11 cellular contexts compared by ENCODE assay signal in the genomic region with DNA sequence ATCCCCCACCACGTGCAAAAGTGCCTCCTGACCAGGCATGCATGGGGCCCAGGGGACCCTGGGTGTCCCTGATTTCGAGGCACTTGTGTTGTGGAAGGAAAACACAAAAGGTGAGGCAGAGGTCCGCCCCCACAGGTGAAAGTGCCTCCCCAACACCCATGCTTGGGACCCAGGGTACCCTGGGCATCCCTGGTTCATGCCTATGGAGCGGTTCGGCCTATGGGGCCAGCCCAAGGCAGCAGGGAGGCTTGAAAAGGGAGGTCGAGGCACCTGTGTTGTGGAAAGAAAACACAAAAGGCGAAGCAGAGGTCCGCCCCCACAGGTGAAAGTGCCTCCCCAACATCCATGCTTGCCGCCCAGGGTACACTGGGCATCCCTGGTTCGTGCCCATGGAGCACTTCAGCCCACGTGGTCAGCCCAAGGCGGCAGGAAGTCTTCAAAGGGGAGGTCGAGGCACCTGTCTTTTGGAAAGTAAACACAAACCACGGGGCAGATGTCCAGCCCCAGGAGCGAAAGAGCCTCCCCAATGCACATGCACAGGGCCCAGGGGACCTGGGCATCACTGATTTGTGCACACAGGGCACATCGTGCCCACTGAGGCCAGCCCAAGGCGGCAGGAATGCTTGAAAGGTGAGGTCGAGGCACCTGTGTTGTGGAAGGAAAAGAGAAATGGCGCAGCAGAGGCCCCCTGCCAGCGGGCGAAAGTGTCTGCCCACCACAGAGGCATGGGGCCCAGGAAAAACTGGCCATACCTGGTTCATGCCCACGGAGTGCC.
DNase-seq lines count a peak whose midpoint lies in the region; ATAC-seq, FAIRE-seq and TF ChIP-seq lines count a peak whose summit lies in the region.
"Had no signal": no experiment of that assay in that cellular context is flagged by ENCODE, and none has a peak within 500 bp of the region (broad histone marks: within the 10 kb centered on the region; RNA-seq: fewer than 3 reads in every experiment).

No MANE protein-coding gene starts in this region.

- no peaks in the 10 kb centered on the region for H3K27me3 Mint-ChIP-seq in activated CD4-positive, alpha-beta T cell treated with anti-CD3 and anti-CD28 coated beads, Interleukin-2, amount 10 ng/mL, durations not matched to agents 24 days and 14 days
- H3K27me3 Mint-ChIP-seq in stimulated activated naive B cell treated with anti-CD40 and anti-IgM and Interleukin-4, amounts not matched to agents 10 μg/mL and 1 μg/mL and 100 μg/mL, for 72 hours: no peaks in the 10 kb centered on the region

- ATAC-seq in stimulated activated naive B cell treated with anti-CD40 and anti-IgM and Interleukin-4, amounts not matched to agents 10 μg/mL and 1 μg/mL and 100 μg/mL, for 72 hours (replicated peaks): no peak
- ATAC-seq: A549 had no signal

- H3K4me1 Mint-ChIP-seq in activated CD4-positive, alpha-beta T cell treated with anti-CD3 and anti-CD28 coated beads, Interleukin-2, amount 10 ng/mL, durations not matched to agents 24 days and 14 days: no peaks in the 10 kb centered on the region
- no peaks in the 10 kb centered on the region for H3K4me1 Mint-ChIP-seq in stimulated activated naive B cell treated with anti-CD40 and anti-IgM and Interleukin-4, amounts not matched to agents 10 μg/mL and 1 μg/mL and 100 μg/mL, for 72 hours

- peak; percentile 0 for DNase-seq in activated CD4-positive, alpha-beta T cell treated with anti-CD3 and anti-CD28 coated beads for 48 hours
- DNase-seq in activated CD4-positive, alpha-beta T cell treated with anti-CD3 and anti-CD28 coated beads, Interleukin-2, amount 10 ng/mL, durations not matched to agents 24 days and 14 days: no peak
- peak; percentile 7 for DNase-seq in activated CD8-positive, alpha-beta memory T cell treated with anti-CD3 and anti-CD28 coated beads, Interleukin-2, amount 50 U/mL, for 4 hours
- DNase-seq in islet precursor cell (peak; percentile 40), CD1c-positive myeloid dendritic cell (ENCODE audit: extremely low spot score) (no peak), T1000 (lab: John Stamatoyannopoulos, UW) (no peak), H54 (ENCODE audit: insufficient read length, low spot score) (no peak)
- DNase-seq in stimulated activated naive B cell treated with anti-CD40 and anti-IgM and Interleukin-4, amounts not matched to agents 10 μg/mL and 1 μg/mL and 100 μg/mL, for 72 hours: peak; percentile 0
- DNase-seq: brain microvascular endothelial cell, NCI-H2171 treated with DMSO at 0.1 percent for 48 hours had no signal

- no peak for FAIRE-seq in H54 (lab: Jason Lieb, UNC)
- FAIRE-seq: A549 had no signal

- H3K36me3 Mint-ChIP-seq in activated CD4-positive, alpha-beta T cell treated with anti-CD3 and anti-CD28 coated beads, Interleukin-2, amount 10 ng/mL, durations not matched to agents 24 days and 14 days (ENCODE audit: low read depth): no peaks in the 10 kb centered on the region
- peaks cover 5 to 7% of the 10 kb centered on the region in 2 donors for H3K36me3 Mint-ChIP-seq in stimulated activated naive B cell treated with anti-CD40 and anti-IgM and Interleukin-4, amounts not matched to agents 10 μg/mL and 1 μg/mL and 100 μg/mL, for 72 hours

- H3K9me3 Mint-ChIP-seq in activated CD4-positive, alpha-beta T cell treated with anti-CD3 and anti-CD28 coated beads, Interleukin-2, amount 10 ng/mL, durations not matched to agents 24 days and 14 days: peaks cover 6% of the 10 kb centered on the region
- H3K9me3 Mint-ChIP-seq in stimulated activated naive B cell treated with anti-CD40 and anti-IgM and Interleukin-4, amounts not matched to agents 10 μg/mL and 1 μg/mL and 100 μg/mL, for 72 hours: peaks cover 29 to 31% of the 10 kb centered on the region in 2 donors

- TF ChIP-seq POLR2A in H54 (IDR thresholded peaks at IDR 0.05; ENCODE audit: low read depth, low read length): no peak

- intact Hi-C loops in activated CD4-positive, alpha-beta T cell treated with anti-CD3 and anti-CD28 coated beads, Interleukin-2, amount 10 ng/mL, durations not matched to agents 24 days and 14 days (cut with micrococcal nuclease): no loop called here

- H3K27ac Mint-ChIP-seq in activated CD4-positive, alpha-beta T cell treated with anti-CD3 and anti-CD28 coated beads, Interleukin-2, amount 10 ng/mL, durations not matched to agents 24 days and 14 days: no peak overlapping the region
- no peak overlapping the region for H3K27ac Mint-ChIP-seq in stimulated activated naive B cell treated with anti-CD40 and anti-IgM and Interleukin-4, amounts not matched to agents 10 μg/mL and 1 μg/mL and 100 μg/mL, for 72 hours

- H3K4me3 Mint-ChIP-seq in activated CD4-positive, alpha-beta T cell treated with anti-CD3 and anti-CD28 coated beads, Interleukin-2, amount 10 ng/mL, durations not matched to agents 24 days and 14 days: no peak overlapping the region
- no peak overlapping the region for H3K4me3 Mint-ChIP-seq in stimulated activated naive B cell treated with anti-CD40 and anti-IgM and Interleukin-4, amounts not matched to agents 10 μg/mL and 1 μg/mL and 100 μg/mL, for 72 hours

Comparison
In these comparisons a context has a peak if more than half of its experiments do, and no peak if none do; other contexts are left out.
1. DNase-seq: peak in activated CD4-positive, alpha-beta T cell treated with anti-CD3 and anti-CD28 coated beads for 48 hours (single experiment), activated CD8-positive, alpha-beta memory T cell treated with anti-CD3 and anti-CD28 coated beads, Interleukin-2, amount 50 U/mL, for 4 hours (single experiment), islet precursor cell (single experiment) and stimulated activated naive B cell treated with anti-CD40 and anti-IgM and Interleukin-4, amounts not matched to agents 10 μg/mL and 1 μg/mL and 100 μg/mL, for 72 hours (single experiment); none in activated CD4-positive, alpha-beta T cell treated with anti-CD3 and anti-CD28 coated beads, Interleukin-2, amount 10 ng/mL, durations not matched to agents 24 days and 14 days (single experiment), CD1c-positive myeloid dendritic cell (single experiment), T1000 (single experiment) and H54 (single experiment).